ENCODE assay signal across 31 cellular contexts in genomic region chr13:25965596-25965995, GRCh38.
"Had no signal": no experiment of that assay in that cellular context is flagged by ENCODE, and none has a peak within 500 bp of the region (broad histone marks: within the 10 kb centered on the region; RNA-seq: fewer than 3 reads in every experiment).

No MANE protein-coding gene starts in this region.

- H3K4me1 Mint-ChIP-seq: stimulated activated effector memory CD8-positive, alpha-beta T cell treated with anti-CD3 and anti-CD28 coated beads, Interleukin-12 subunit alpha, Interleukin-12 subunit beta, amount 100 ng/mL, for 72 hours; stimulated activated naive B cell treated with anti-CD40 and anti-IgM and Interleukin-4, amounts not matched to agents 10 μg/mL and 1 μg/mL and 100 μg/mL, for 72 hours had no signal

- H3K27me3 ChIP-seq: neutrophil, ovary, right lobe of liver, sigmoid colon, stomach, thyroid gland, tibial nerve, upper lobe of left lung, vagina had no signal

- H3K36me3 ChIP-seq: neutrophil, ovary, right lobe of liver, sigmoid colon, stomach, thoracic aorta, thyroid gland, tibial nerve, upper lobe of left lung, vagina had no signal

- H3K4me3 Mint-ChIP-seq: naive thymus-derived CD8-positive, alpha-beta T cell; natural killer cell treated with Interleukin-12 subunit alpha and Interleukin-12 subunit beta and Interleukin-15 and Interleukin-18, amount 100 ng/mL, for 72 hours; nephron progenitor cell; neural crest cell; stimulated activated effector memory CD8-positive, alpha-beta T cell treated with anti-CD3 and anti-CD28 coated beads, Interleukin-12 subunit alpha, Interleukin-12 subunit beta, amount 100 ng/mL, for 72 hours; stimulated activated naive B cell treated with anti-CD40 and anti-IgM and Interleukin-4, amounts not matched to agents 10 μg/mL and 1 μg/mL and 100 μg/mL, for 72 hours; stimulated activated naive CD8-positive, alpha-beta T cell treated with anti-CD3 and anti-CD28 coated beads, Interleukin-15, Interleukin-2, amounts not matched to agents 100 ng/mL and 50 ng/mL, for 24 hours had no signal

- H3K4me3 ChIP-seq: ovary, psoas muscle, right lobe of liver, sigmoid colon, stomach, thoracic aorta, thyroid gland, tibial nerve, upper lobe of left lung, vagina had no signal

- H3K9ac ChIP-seq: parathyroid adenoma had no signal

- H3K9me3 Mint-ChIP-seq: naive thymus-derived CD8-positive, alpha-beta T cell; natural killer cell treated with Interleukin-12 subunit alpha and Interleukin-12 subunit beta and Interleukin-15 and Interleukin-18, amount 100 ng/mL, for 72 hours; nephron progenitor cell; neural crest cell; stimulated activated effector memory CD8-positive, alpha-beta T cell treated with anti-CD3 and anti-CD28 coated beads, Interleukin-12 subunit alpha, Interleukin-12 subunit beta, amount 100 ng/mL, for 72 hours; stimulated activated naive CD8-positive, alpha-beta T cell treated with anti-CD3 and anti-CD28 coated beads, Interleukin-15, Interleukin-2, amounts not matched to agents 100 ng/mL and 50 ng/mL, for 24 hours had no signal

- H3K27ac ChIP-seq: neutrophil, ovary, parathyroid adenoma, psoas muscle, right lobe of liver, sigmoid colon, stomach, thoracic aorta, thyroid gland, tibial nerve, upper lobe of left lung, vagina had no signal

- DNase-seq: naive thymus-derived CD8-positive, alpha-beta T cell; nephron progenitor cell; nucleus accumbens; ovary; posterior cingulate gyrus; psoas muscle; right cardiac atrium; right lobe of liver; sigmoid colon; small intestine; stimulated activated CD4-positive, alpha-beta T cell treated with anti-CD3 and anti-CD28 coated beads, Interleukin-15, amount 100 ng/mL, for 24 hours; stimulated activated CD4-positive, alpha-beta T cell treated with anti-CD3 and anti-CD28 coated beads, Interleukin-2, amount 100 ng/mL, for 24 hours; stimulated activated CD4-positive, alpha-beta T cell treated with anti-CD3 and anti-CD28 coated beads, Interleukin-2, amount 100 ng/mL, for 48 hours; stimulated activated CD4-positive, alpha-beta T cell treated with anti-CD3 and anti-CD28 coated beads, Interleukin-4, amount 100 ng/mL, for 24 hours; stimulated activated naive B cell treated with anti-CD40 and anti-IgM and Interleukin-4, amounts not matched to agents 10 μg/mL and 1 μg/mL and 100 μg/mL, for 72 hours; stimulated activated naive CD4-positive, alpha-beta T cell treated with Interleukin-2 at 50 U/mL for 16 hours; stomach; thyroid gland; trophoblast cell; upper lobe of left lung had no signal

- H3K27ac Mint-ChIP-seq: natural killer cell treated with Interleukin-12 subunit alpha and Interleukin-12 subunit beta and Interleukin-15 and Interleukin-18, amount 100 ng/mL, for 72 hours; nephron progenitor cell; progenitor cell of endocrine pancreas; stimulated activated effector memory CD8-positive, alpha-beta T cell treated with anti-CD3 and anti-CD28 coated beads, Interleukin-12 subunit alpha, Interleukin-12 subunit beta, amount 100 ng/mL, for 72 hours; stimulated activated naive B cell treated with anti-CD40 and anti-IgM and Interleukin-4, amounts not matched to agents 10 μg/mL and 1 μg/mL and 100 μg/mL, for 72 hours; stimulated activated naive CD8-positive, alpha-beta T cell treated with anti-CD3 and anti-CD28 coated beads, Interleukin-15, Interleukin-2, amounts not matched to agents 100 ng/mL and 50 ng/mL, for 24 hours had no signal

- H3K36me3 Mint-ChIP-seq: naive thymus-derived CD8-positive, alpha-beta T cell; natural killer cell treated with Interleukin-12 subunit alpha and Interleukin-12 subunit beta and Interleukin-15 and Interleukin-18, amount 100 ng/mL, for 72 hours; stimulated activated effector memory CD8-positive, alpha-beta T cell treated with anti-CD3 and anti-CD28 coated beads, Interleukin-12 subunit alpha, Interleukin-12 subunit beta, amount 100 ng/mL, for 72 hours; stimulated activated naive B cell treated with anti-CD40 and anti-IgM and Interleukin-4, amounts not matched to agents 10 μg/mL and 1 μg/mL and 100 μg/mL, for 72 hours had no signal

- H3K27me3 Mint-ChIP-seq: naive thymus-derived CD8-positive, alpha-beta T cell; stimulated activated naive CD8-positive, alpha-beta T cell treated with anti-CD3 and anti-CD28 coated beads, Interleukin-15, Interleukin-2, amounts not matched to agents 100 ng/mL and 50 ng/mL, for 24 hours had no signal

- ATAC-seq: naive thymus-derived CD8-positive, alpha-beta T cell; natural killer cell treated with Interleukin-12 subunit alpha and Interleukin-12 subunit beta and Interleukin-15 and Interleukin-18, amount 100 ng/mL, for 72 hours; psoas muscle; right cardiac atrium; right lobe of liver; stimulated activated effector memory CD8-positive, alpha-beta T cell treated with anti-CD3 and anti-CD28 coated beads, Interleukin-12 subunit alpha, Interleukin-12 subunit beta, amount 100 ng/mL, for 72 hours; stimulated activated naive B cell treated with anti-CD40 and anti-IgM and Interleukin-4, amounts not matched to agents 10 μg/mL and 1 μg/mL and 100 μg/mL, for 72 hours had no signal

- H3K9me3 ChIP-seq: neutrophil, ovary, psoas muscle, right lobe of liver, sigmoid colon, stomach, thoracic aorta, thyroid gland, tibial nerve, upper lobe of left lung, vagina had no signal

- H2AFZ ChIP-seq: parathyroid adenoma had no signal

- FAIRE-seq: small intestine, urothelium cell line had no signal

- H3K4me1 ChIP-seq: parathyroid adenoma, psoas muscle, right lobe of liver, sigmoid colon, stomach, thyroid gland, tibial nerve, upper lobe of left lung, vagina had no signal

- H3K79me2 ChIP-seq: parathyroid adenoma had no signal
